Comparison of ENCODE assay signal across 8 cellular contexts in genomic region chr4:99087887-99088484, GRCh38. TPM values are rescaled to one million over a fixed set of nuclear protein-coding genes. Genes with fewer than 3 reads are reported as not detected.
DNase-seq lines count a peak whose midpoint lies in the region; ATAC-seq and TF ChIP-seq lines count a peak whose summit lies in the region.

No MANE protein-coding gene starts in this region.

- TF ChIP-seq CTCF in left ventricle myocardium inferior (IDR thresholded peaks at IDR 0.05; ENCODE audit: borderline replicate concordance) (no peak), parathyroid adenoma (IDR thresholded peaks at IDR 0.05) (no peak)

- peak in 9 of 14 donors; percentile 31 to 76 (median 73) for DNase-seq in C1 segment of cervical spinal cord (lab: John Stamatoyannopoulos, UW)
- DNase-seq in NCI-H748 (lab: John Stamatoyannopoulos, UW; ENCODE audit: unreplicated experiment), result peak; percentile 50
- peak; percentile 60 for DNase-seq in left ventricle myocardium inferior
- DNase-seq in stimulated activated naive CD4-positive, alpha-beta T cell treated with Interleukin-2 at 50 U/mL for 16 hours (lab: John Stamatoyannopoulos, UW), result no peak

- H3K9me3 ChIP-seq in left ventricle myocardium inferior (replicated peaks) (no peaks in the 10 kb centered on the region), parathyroid adenoma (ENCODE audit: control insufficient read depth, low read length) (no peaks in the 10 kb centered on the region)

- ATAC-seq in GM18520 (IDR thresholded peaks at IDR 0.05; ENCODE audit: unreplicated experiment) (peak; percentile 32), HG03039 (IDR thresholded peaks at IDR 0.05; ENCODE audit: unreplicated experiment) (peak; percentile 23)

- H2AFZ ChIP-seq in parathyroid adenoma, result peak overlapping the region; percentile 85

- no peak overlapping the region for H3K9ac ChIP-seq in parathyroid adenoma

- H3K79me2 ChIP-seq in parathyroid adenoma, result no peaks in the 10 kb centered on the region

- H3K27me3 ChIP-seq in left ventricle myocardium inferior (ENCODE audit: low read depth), result no peaks in the 10 kb centered on the region
- no peaks in the 10 kb centered on the region for H3K27me3 ChIP-seq in parathyroid adenoma (ENCODE audit: control insufficient read depth, insufficient read depth, low read length)

- peak overlapping the region; percentile 88 for H3K27ac ChIP-seq in angular gyrus (ENCODE audit: low read depth, low read length)
- H3K27ac ChIP-seq in left ventricle myocardium inferior (replicated peaks), result peak overlapping the region; percentile 95
- peak overlapping the region; percentile 60 for H3K27ac ChIP-seq in parathyroid adenoma

- intact Hi-C loops in left ventricle myocardium inferior (cut with micrococcal nuclease), result no loop called here

- H3K36me3 ChIP-seq in left ventricle myocardium inferior, result peaks cover 27% of the 10 kb centered on the region
- H3K36me3 ChIP-seq in parathyroid adenoma (ENCODE audit: control insufficient read depth, insufficient read depth, low read length), result no peaks in the 10 kb centered on the region

- H3K4me3 ChIP-seq in left ventricle myocardium inferior, result peak overlapping the region; percentile 78
- H3K4me3 ChIP-seq in parathyroid adenoma (ENCODE audit: low read depth, low read length), result peak overlapping the region; percentile 67

- H3K4me1 ChIP-seq in left ventricle myocardium inferior, result peaks cover 82% of the 10 kb centered on the region
- no peaks in the 10 kb centered on the region for H3K4me1 ChIP-seq in parathyroid adenoma

- H3K4me2 ChIP-seq in parathyroid adenoma (ENCODE audit: low read length), result peak overlapping the region; percentile 39

RNA-seq across cellular contexts. Expression of gene ADH5, which starts 0.6 kb away (rescaled TPM):
- total RNA-seq in left ventricle myocardium inferior, result 179 TPM

RNA-seq across cellular contexts. Expression of gene ADH4, which starts 56.1 kb away (rescaled TPM):
- total RNA-seq in left ventricle myocardium inferior, result not detected
